In genomic region chr4:48489683-48490011, GRCh38 we compare ENCODE assay signal across 11 cellular contexts. TPM values are rescaled to one million over a fixed set of nuclear protein-coding genes. Genes with fewer than 3 reads are reported as not detected.
DNase-seq lines count a peak whose midpoint lies in the region; ATAC-seq and TF ChIP-seq lines count a peak whose summit lies in the region.
"Had no signal": no experiment of that assay in that cellular context is flagged by ENCODE, and none has a peak within 500 bp of the region (broad histone marks: within the 10 kb centered on the region; RNA-seq: fewer than 3 reads in every experiment).

No MANE protein-coding gene starts in this region.

- peak overlapping the region; percentile 51 for H3K4me3 Mint-ChIP-seq in stimulated activated naive CD8-positive, alpha-beta T cell treated with anti-CD3 and anti-CD28 coated beads, Interleukin-15, Interleukin-2, amounts not matched to agents 100 ng/mL and 50 ng/mL, for 24 hours
- peak overlapping the region; percentile 53 to 69 (median 67) for H3K4me3 Mint-ChIP-seq in nephron

- no peak for TF ChIP-seq CTCF in coronary artery (IDR thresholded peaks at IDR 0.05)
- TF ChIP-seq CTCF in nephron (IDR thresholded peaks at IDR 0.05; ENCODE audit: unreplicated experiment in 3 of 3), result no peak

- ATAC-seq in stimulated activated naive CD8-positive, alpha-beta T cell treated with anti-CD3 and anti-CD28 coated beads, Interleukin-15, Interleukin-2, amounts not matched to agents 100 U/mL and 50 U/mL, for 24 hours, result no peak
- no peak for ATAC-seq in HG03342 (IDR thresholded peaks at IDR 0.05; ENCODE audit: unreplicated experiment)
- no peak for ATAC-seq in GM18858 (IDR thresholded peaks at IDR 0.05; ENCODE audit: unreplicated experiment)

- peaks cover 4% of the 10 kb centered on the region for H3K4me1 Mint-ChIP-seq in stimulated activated naive CD8-positive, alpha-beta T cell treated with anti-CD3 and anti-CD28 coated beads, Interleukin-15, Interleukin-2, amounts not matched to agents 100 ng/mL and 50 ng/mL, for 24 hours (ENCODE audit: low read depth)
- no peaks in the 10 kb centered on the region for H3K4me1 Mint-ChIP-seq in nephron

- no peaks in the 10 kb centered on the region for H3K36me3 Mint-ChIP-seq in stimulated activated naive CD8-positive, alpha-beta T cell treated with anti-CD3 and anti-CD28 coated beads, Interleukin-15, Interleukin-2, amounts not matched to agents 100 ng/mL and 50 ng/mL, for 24 hours (ENCODE audit: low read depth)
- peaks cover 5% of the 10 kb centered on the region for H3K36me3 Mint-ChIP-seq in nephron (ENCODE audit: low read depth)

- peak overlapping the region; percentile 72 for H3K4me3 ChIP-seq in coronary artery

- DNase-seq in stimulated activated naive CD8-positive, alpha-beta T cell treated with anti-CD3 and anti-CD28 coated beads, Interleukin-15, Interleukin-2, amounts not matched to agents 100 U/mL and 50 U/mL, for 24 hours, result no peak
- no peak for DNase-seq in coronary artery (ENCODE audit: low spot score)
- DNase-seq in HT-29 (ENCODE audit: low spot score), result no peak
- no peak for DNase-seq in NCI-H526 (lab: John Stamatoyannopoulos, UW)

- peaks cover 64% of the 10 kb centered on the region for H3K27me3 Mint-ChIP-seq in stimulated activated naive CD8-positive, alpha-beta T cell treated with anti-CD3 and anti-CD28 coated beads, Interleukin-15, Interleukin-2, amounts not matched to agents 100 ng/mL and 50 ng/mL, for 24 hours
- H3K27me3 Mint-ChIP-seq in nephron (ENCODE audit: low read depth), result peaks cover 82% of the 10 kb centered on the region

- H3K27ac Mint-ChIP-seq in stimulated activated naive CD8-positive, alpha-beta T cell treated with anti-CD3 and anti-CD28 coated beads, Interleukin-15, Interleukin-2, amounts not matched to agents 100 ng/mL and 50 ng/mL, for 24 hours, result no peak overlapping the region
- no peak overlapping the region for H3K27ac Mint-ChIP-seq in nephron

- H3K9me3 Mint-ChIP-seq in stimulated activated naive CD8-positive, alpha-beta T cell treated with anti-CD3 and anti-CD28 coated beads, Interleukin-15, Interleukin-2, amounts not matched to agents 100 ng/mL and 50 ng/mL, for 24 hours, result no peaks in the 10 kb centered on the region
- peaks cover 6% of the 10 kb centered on the region for H3K9me3 Mint-ChIP-seq in nephron

- H3K27ac ChIP-seq in coronary artery, result no peak overlapping the region
- H3K27ac ChIP-seq: skin epidermis had no signal

RNA-seq across cellular contexts. Expression of gene ZAR1, which starts 0.4 kb away (rescaled TPM):
- not detected in 2 replicates for total RNA-seq in HT-29 (2014; rRNA removed; shearing (Covaris generic))
- total RNA-seq: kidney epithelial cell, M059J had no signal

RNA-seq across cellular contexts. Expression of gene SLC10A4, which starts 6.5 kb away (rescaled TPM):
- not detected in 2 replicates for total RNA-seq in HT-29 (2014; rRNA removed; shearing (Covaris generic))
